Comparison of ENCODE assay signal across 8 cellular contexts in the genomic region with DNA sequence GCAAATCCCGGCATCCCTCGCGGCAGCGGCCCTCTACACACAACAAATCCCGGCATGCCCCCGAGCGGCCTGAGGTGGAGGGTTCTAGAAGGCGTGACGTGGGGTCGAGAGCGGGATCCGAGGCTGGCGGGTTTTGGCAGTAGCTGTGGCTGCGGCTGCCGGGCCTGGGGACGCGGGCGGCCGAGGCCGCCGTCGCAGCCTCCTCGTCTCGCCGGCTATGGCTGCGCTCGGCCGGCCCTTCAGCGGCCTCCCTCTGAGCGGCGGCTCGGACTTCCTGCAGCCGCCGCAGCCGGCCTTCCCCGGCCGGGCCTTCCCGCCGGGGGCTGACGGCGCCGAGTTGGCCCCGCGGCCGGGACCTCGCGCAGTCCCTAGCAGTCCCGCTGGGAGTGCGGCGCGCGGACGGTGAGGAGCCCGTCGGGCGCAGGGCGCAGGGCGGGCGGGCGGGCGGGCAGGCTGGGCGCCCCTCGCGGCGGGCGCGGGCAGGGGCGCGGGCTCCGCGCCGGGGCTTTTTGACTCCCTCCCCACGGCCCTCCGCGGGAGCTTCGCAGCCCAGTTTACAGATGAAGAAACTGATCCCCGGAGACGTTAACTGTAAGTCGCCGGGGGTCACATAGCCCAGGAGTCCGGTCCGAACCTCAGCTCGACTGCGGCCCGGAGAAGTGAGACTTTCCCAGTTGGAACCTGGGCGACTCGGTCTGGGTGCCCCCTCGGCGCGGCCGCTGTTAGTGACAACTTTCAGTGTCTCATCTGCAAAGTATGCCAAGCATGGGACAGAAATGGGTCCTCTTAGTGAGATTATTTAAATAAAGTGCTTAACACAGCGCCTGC. TPM values are rescaled to one million over a fixed set of nuclear protein-coding genes. Genes with fewer than 3 reads are reported as not detected.
DNase-seq lines count a peak whose midpoint lies in the region; ATAC-seq and TF ChIP-seq lines count a peak whose summit lies in the region.

Gene CCDC117, plus strand, starts transcription at position 63 of the 828 bp plus-strand sequence. Its CDS starts 155 bp downstream, at position 218.

- H3K27me3 ChIP-seq in BE2C (no peaks in the 10 kb centered on the region), kidney epithelial cell (ENCODE audit: control insufficient read depth, insufficient read depth, low read length) (no peaks in the 10 kb centered on the region)

- peak; percentile 23; the same call in 1 of the 2 replicates for TF ChIP-seq CTCF in BE2C (IDR thresholded peaks at IDR 0.05; ENCODE audit: low read depth, low read length)
- TF ChIP-seq CTCF in kidney epithelial cell (IDR thresholded peaks at IDR 0.05; ENCODE audit: insufficient read depth, low read length, poor library complexity, severe bottlenecking) = no peak

- TF ChIP-seq POLR2A in GM19193 (IDR thresholded peaks at IDR 0.05; ENCODE audit: extremely low read depth, insufficient read depth, insufficient read length) = peak; percentile 76

- H3K4me1 ChIP-seq in BE2C = no peaks in the 10 kb centered on the region

- DNase-seq in BE2C = peak; percentile 98
- DNase-seq in NCI-H460 (ENCODE audit: extremely low read depth, low read depth) = peak; percentile 85
- peak; percentile 85 to 90 for DNase-seq in activated CD4-positive, alpha-beta T cell treated with anti-CD3 and anti-CD28 coated beads for 24 hours (ENCODE audit: low read depth in 2 of 2)
- DNase-seq in cerebellum (ENCODE audit: low spot score) = peak; percentile 95
- peak; percentile 92 for DNase-seq in kidney epithelial cell (ENCODE audit: low read depth)
- peak; percentile 96 for DNase-seq in stimulated activated CD4-positive, alpha-beta T cell treated with anti-CD3 and anti-CD28 coated beads, Interleukin-15, amount 100 ng/mL, for 24 hours

- no peaks in the 10 kb centered on the region; the same call in 1 of the 2 replicates for H3K9me3 ChIP-seq in BE2C

- H3K36me3 ChIP-seq in BE2C = peaks cover 8% of the 10 kb centered on the region
- H3K36me3 ChIP-seq in kidney epithelial cell (ENCODE audit: control insufficient read depth, insufficient read depth, low read length) = peaks cover 2% of the 10 kb centered on the region

- H3K4me3 ChIP-seq in BE2C (ENCODE audit: low read depth, low read length) (peak within 1 kb of the TSS; percentile 84), kidney epithelial cell (ENCODE audit: low read depth, low read length) (peak within 1 kb of the TSS; percentile 85)

- peak; percentile 90 for ATAC-seq in HG03432 (IDR thresholded peaks at IDR 0.05; ENCODE audit: unreplicated experiment)

RNA-seq across cellular contexts. Expression of gene CCDC117, which starts in this region (rescaled TPM):
- 8.4 TPM for polyA plus RNA-seq in BE2C (2012; ENCODE audit: insufficient read depth, insufficient read length, low read depth)
- 21.2 and 21.5 TPM in 2 replicates for total RNA-seq in NCI-H460 (2014; rRNA removed; shearing (Covaris generic))
- 10.4 and 10.9 TPM in 2 replicates for polyA plus RNA-seq in NCI-H460 (2014; cell fraction: nucleus; rRNA removed)
- total RNA-seq in cerebellum = 19.3 TPM
- 14.1 and 19.1 TPM in 2 replicates for total RNA-seq in kidney epithelial cell

Comparison
In these comparisons a context has a peak if more than half of its experiments do, and no peak if none do; other contexts are left out.
1. Peak in every context shown above with its lines: DNase-seq, ATAC-seq and H3K4me3 ChIP-seq.